1 cellular context compared by ENCODE assay signal in the genomic region with DNA sequence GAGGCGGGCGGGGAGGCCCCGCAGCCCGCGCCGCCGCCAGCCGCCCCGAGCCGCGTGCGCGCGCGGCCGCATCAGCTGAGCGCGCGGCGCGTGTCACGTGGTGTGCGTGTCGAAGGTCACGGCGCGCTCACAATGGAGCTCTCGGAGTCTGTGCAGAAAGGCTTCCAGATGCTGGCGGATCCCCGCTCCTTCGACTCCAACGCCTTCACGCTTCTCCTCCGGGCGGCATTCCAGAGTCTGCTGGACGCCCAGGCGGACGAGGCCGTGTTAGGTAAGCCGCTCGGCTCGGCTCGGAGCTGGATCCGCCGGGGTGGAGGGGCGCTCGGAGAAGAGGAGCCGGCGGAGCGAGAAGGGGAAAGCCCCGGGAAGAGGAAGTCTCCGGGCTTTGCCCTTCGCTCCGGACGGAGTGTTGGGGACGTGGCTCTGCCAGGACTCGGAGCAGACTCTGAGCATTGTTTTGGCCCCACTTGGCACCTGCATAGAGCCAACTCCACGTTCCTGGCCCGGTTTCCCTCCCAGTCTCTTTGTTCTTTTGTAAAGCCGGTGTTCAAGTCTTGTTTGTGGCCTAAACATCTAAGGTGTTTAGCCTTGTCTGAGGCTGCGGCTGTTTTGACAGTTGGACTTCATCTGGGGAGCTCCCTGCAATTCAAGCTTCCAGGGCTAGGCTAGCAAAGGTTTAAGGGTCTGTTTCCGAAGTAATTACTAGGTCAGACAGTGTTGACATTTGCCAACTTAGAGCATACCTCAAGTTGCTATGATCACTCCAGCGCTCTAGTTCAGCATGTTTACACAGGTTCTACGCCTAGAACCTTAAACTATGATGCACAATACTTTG.
A peak's percentile ranks its signal among the peaks of the same experiment; 100 is the strongest.
TF ChIP-seq lines count a peak whose summit lies in the region.

A gene (plus strand): TSS at position 103 of the 835 bp plus-strand sequence. CDS start 30 bp downstream, at position 133.

TF ChIP-seq in HEK293, 187 proteins besides CTCF, POLR2A, EP300 and RAD21 (continued from another document):
- TF ChIP-seq ZNF366 (tag by site-specific recombination; conservative IDR thresholded peaks at IDR 0.05) (0 out of 2 replicates have a peak, but pooled peaks have one; percentile 51), BCL11A (tag by site-specific recombination; IDR thresholded peaks at IDR 0.05; ENCODE audit: low read depth) (no peak), ZNF610 (tag by site-specific recombination; IDR thresholded peaks at IDR 0.05; ENCODE audit: borderline replicate concordance) (peak; percentile 15; the same call in 1 of the 2 replicates), GFI1B (tag by site-specific recombination; IDR thresholded peaks at IDR 0.05) (no peak), SALL2 (tag by site-specific recombination; IDR thresholded peaks at IDR 0.05; ENCODE audit: borderline replicate concordance) (no peak), ZFP69B (tag by site-specific recombination; IDR thresholded peaks at IDR 0.05) (peak; percentile 32; the same call in 1 of the 2 replicates), ZBTB48 (tag by site-specific recombination; IDR thresholded peaks at IDR 0.05) (peak; percentile 34; the same call in 1 of the 2 replicates), MYNN (tag by site-specific recombination; IDR thresholded peaks at IDR 0.05; ENCODE audit: borderline replicate concordance) (no peak), KLF16 (tag by site-specific recombination; IDR thresholded peaks at IDR 0.05) (peak; percentile 47; the same call in 1 of the 2 replicates), ZBTB20 (tag by site-specific recombination; IDR thresholded peaks at IDR 0.05) (peak; percentile 59; the same call in 1 of the 2 replicates), ZNF549 (tag by site-specific recombination; IDR thresholded peaks at IDR 0.05) (no peak), ZNF792 (tag by site-specific recombination; IDR thresholded peaks at IDR 0.05) (peak; percentile 90), ZNF23 (tag by site-specific recombination; IDR thresholded peaks at IDR 0.05; ENCODE audit: borderline replicate concordance) (no peak), ZBTB17 (tag by site-specific recombination; IDR thresholded peaks at IDR 0.05) (peak; percentile 71), FEZF1 (tag by site-specific recombination; IDR thresholded peaks at IDR 0.05) (peak; percentile 88), IKZF3 (tag by site-specific recombination; IDR thresholded peaks at IDR 0.05) (peak; percentile 95), ZSCAN30 (tag by site-specific recombination; IDR thresholded peaks at IDR 0.05) (peak; percentile 28; the same call in 1 of the 2 replicates), ZNF571 (tag by site-specific recombination; IDR thresholded peaks at IDR 0.05) (no peak), YY1 (tag by site-specific recombination; IDR thresholded peaks at IDR 0.05) (peak; percentile 62; the same call in 1 of the 2 replicates)
- TF ChIP-seq, protein P1, sequence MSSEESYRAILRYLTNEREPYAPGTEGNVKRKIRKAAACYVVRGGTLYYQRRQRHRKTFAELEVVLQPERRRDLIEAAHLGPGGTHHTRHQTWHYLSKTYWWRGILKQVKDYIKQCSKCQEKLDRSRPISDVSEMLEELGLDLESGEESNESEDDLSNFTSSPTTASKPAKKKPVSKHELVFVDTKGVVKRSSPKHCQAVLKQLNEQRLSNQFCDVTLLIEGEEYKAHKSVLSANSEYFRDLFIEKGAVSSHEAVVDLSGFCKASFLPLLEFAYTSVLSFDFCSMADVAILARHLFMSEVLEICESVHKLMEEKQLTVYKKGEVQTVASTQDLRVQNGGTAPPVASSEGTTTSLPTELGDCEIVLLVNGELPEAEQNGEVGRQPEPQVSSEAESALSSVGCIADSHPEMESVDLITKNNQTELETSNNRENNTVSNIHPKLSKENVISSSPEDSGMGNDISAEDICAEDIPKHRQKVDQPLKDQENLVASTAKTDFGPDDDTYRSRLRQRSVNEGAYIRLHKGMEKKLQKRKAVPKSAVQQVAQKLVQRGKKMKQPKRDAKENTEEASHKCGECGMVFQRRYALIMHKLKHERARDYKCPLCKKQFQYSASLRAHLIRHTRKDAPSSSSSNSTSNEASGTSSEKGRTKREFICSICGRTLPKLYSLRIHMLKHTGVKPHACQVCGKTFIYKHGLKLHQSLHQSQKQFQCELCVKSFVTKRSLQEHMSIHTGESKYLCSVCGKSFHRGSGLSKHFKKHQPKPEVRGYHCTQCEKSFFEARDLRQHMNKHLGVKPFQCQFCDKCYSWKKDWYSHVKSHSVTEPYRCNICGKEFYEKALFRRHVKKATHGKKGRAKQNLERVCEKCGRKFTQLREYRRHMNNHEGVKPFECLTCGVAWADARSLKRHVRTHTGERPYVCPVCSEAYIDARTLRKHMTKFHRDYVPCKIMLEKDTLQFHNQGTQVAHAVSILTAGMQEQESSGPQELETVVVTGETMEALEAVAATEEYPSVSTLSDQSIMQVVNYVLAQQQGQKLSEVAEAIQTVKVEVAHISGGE (tag by site-specific recombination; conservative IDR thresholded peaks at IDR 0.05; ENCODE audit: low read depth) = peak; percentile 87
- TF ChIP-seq, protein P2, sequence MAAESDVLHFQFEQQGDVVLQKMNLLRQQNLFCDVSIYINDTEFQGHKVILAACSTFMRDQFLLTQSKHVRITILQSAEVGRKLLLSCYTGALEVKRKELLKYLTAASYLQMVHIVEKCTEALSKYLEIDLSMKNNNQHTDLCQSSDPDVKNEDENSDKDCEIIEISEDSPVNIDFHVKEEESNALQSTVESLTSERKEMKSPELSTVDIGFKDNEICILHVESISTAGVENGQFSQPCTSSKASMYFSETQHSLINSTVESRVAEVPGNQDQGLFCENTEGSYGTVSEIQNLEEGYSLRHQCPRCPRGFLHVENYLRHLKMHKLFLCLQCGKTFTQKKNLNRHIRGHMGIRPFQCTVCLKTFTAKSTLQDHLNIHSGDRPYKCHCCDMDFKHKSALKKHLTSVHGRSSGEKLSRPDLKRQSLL (tag by site-specific recombination; IDR thresholded peaks at IDR 0.05) = peak; percentile 55; the same call in 1 of the 2 replicates
- TF ChIP-seq, protein P3, sequence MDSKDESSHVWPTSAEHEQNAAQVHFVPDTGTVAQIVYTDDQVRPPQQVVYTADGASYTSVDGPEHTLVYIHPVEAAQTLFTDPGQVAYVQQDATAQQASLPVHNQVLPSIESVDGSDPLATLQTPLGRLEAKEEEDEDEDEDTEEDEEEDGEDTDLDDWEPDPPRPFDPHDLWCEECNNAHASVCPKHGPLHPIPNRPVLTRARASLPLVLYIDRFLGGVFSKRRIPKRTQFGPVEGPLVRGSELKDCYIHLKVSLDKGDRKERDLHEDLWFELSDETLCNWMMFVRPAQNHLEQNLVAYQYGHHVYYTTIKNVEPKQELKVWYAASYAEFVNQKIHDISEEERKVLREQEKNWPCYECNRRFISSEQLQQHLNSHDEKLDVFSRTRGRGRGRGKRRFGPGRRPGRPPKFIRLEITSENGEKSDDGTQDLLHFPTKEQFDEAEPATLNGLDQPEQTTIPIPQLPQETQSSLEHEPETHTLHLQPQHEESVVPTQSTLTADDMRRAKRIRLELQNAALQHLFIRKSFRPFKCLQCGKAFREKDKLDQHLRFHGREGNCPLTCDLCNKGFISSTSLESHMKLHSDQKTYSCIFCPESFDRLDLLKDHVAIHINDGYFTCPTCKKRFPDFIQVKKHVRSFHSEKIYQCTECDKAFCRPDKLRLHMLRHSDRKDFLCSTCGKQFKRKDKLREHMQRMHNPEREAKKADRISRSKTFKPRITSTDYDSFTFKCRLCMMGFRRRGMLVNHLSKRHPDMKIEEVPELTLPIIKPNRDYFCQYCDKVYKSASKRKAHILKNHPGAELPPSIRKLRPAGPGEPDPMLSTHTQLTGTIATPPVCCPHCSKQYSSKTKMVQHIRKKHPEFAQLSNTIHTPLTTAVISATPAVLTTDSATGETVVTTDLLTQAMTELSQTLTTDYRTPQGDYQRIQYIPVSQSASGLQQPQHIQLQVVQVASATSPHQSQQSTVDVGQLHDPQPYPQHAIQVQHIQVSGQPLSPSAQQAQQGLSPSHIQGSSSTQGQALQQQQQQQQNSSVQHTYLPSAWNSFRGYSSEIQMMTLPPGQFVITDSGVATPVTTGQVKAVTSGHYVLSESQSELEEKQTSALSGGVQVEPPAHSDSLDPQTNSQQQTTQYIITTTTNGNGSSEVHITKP (tag by site-specific recombination; IDR thresholded peaks at IDR 0.05) = peak; percentile 52; the same call in 1 of the 2 replicates
- TF ChIP-seq, protein P4, sequence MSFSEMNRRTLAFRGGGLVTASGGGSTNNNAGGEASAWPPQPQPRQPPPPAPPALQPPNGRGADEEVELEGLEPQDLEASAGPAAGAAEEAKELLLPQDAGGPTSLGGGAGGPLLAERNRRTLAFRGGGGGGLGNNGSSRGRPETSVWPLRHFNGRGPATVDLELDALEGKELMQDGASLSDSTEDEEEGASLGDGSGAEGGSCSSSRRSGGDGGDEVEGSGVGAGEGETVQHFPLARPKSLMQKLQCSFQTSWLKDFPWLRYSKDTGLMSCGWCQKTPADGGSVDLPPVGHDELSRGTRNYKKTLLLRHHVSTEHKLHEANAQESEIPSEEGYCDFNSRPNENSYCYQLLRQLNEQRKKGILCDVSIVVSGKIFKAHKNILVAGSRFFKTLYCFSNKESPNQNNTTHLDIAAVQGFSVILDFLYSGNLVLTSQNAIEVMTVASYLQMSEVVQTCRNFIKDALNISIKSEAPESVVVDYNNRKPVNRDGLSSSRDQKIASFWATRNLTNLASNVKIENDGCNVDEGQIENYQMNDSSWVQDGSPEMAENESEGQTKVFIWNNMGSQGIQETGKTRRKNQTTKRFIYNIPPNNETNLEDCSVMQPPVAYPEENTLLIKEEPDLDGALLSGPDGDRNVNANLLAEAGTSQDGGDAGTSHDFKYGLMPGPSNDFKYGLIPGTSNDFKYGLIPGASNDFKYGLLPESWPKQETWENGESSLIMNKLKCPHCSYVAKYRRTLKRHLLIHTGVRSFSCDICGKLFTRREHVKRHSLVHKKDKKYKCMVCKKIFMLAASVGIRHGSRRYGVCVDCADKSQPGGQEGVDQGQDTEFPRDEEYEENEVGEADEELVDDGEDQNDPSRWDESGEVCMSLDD (tag by site-specific recombination; IDR thresholded peaks at IDR 0.05) = peak; percentile 32; the same call in 1 of the 2 replicates
- TF ChIP-seq, protein P5, sequence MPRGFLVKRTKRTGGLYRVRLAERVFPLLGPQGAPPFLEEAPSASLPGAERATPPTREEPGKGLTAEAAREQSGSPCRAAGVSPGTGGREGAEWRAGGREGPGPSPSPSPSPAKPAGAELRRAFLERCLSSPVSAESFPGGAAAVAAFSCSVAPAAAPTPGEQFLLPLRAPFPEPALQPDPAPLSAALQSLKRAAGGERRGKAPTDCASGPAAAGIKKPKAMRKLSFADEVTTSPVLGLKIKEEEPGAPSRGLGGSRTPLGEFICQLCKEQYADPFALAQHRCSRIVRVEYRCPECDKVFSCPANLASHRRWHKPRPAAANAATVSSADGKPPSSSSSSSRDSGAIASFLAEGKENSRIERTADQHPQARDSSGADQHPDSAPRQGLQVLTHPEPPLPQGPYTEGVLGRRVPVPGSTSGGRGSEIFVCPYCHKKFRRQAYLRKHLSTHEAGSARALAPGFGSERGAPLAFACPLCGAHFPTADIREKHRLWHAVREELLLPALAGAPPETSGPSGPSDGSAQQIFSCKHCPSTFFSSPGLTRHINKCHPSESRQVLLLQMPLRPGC (tag by site-specific recombination; IDR thresholded peaks at IDR 0.05) = peak; percentile 8; the same call in 1 of the 2 replicates
- TF ChIP-seq, protein P6, sequence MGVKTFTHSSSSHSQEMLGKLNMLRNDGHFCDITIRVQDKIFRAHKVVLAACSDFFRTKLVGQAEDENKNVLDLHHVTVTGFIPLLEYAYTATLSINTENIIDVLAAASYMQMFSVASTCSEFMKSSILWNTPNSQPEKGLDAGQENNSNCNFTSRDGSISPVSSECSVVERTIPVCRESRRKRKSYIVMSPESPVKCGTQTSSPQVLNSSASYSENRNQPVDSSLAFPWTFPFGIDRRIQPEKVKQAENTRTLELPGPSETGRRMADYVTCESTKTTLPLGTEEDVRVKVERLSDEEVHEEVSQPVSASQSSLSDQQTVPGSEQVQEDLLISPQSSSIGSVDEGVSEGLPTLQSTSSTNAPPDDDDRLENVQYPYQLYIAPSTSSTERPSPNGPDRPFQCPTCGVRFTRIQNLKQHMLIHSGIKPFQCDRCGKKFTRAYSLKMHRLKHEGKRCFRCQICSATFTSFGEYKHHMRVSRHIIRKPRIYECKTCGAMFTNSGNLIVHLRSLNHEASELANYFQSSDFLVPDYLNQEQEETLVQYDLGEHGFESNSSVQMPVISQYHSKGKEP (tag by site-specific recombination; IDR thresholded peaks at IDR 0.05) = 0 out of 2 replicates have a peak, but pooled peaks have one; percentile 30
